Comparison of ENCODE assay signal across 1 cellular context in genomic region chr19:16111909-16112752, GRCh38.
A peak's percentile ranks its signal among the peaks of the same experiment; 100 is the strongest.
TF ChIP-seq lines count a peak whose summit lies in the region.

No MANE protein-coding gene starts in this region.

TF ChIP-seq in K562, 482 proteins besides CTCF, POLR2A, EP300 and RAD21 (continued from another document and continues in another):
- TF ChIP-seq CHD7 (IDR thresholded peaks at IDR 0.05; ENCODE audit: low read depth, low read length): no peak
- no peak for TF ChIP-seq TRIM25 (IDR thresholded peaks at IDR 0.05; ENCODE audit: borderline replicate concordance)
- no peak for TF ChIP-seq MCM2 (IDR thresholded peaks at IDR 0.05; ENCODE audit: low read depth)
- TF ChIP-seq ZNF174 (CRISPR knock-in tag; IDR thresholded peaks at IDR 0.05): no peak
- no peak for TF ChIP-seq ZNF12 (CRISPR knock-in tag; IDR thresholded peaks at IDR 0.05)
- no peak for TF ChIP-seq RBM17 (IDR thresholded peaks at IDR 0.05; ENCODE audit: borderline replicate concordance, low read depth, low read length)
- no peak for TF ChIP-seq ZNF239 (CRISPR knock-in tag; IDR thresholded peaks at IDR 0.05)
- TF ChIP-seq ZFP36 (IDR thresholded peaks at IDR 0.05; ENCODE audit: low read depth, low read length, partially characterized antibody): peak; percentile 22
- 0 out of 2 replicates have a peak, but pooled peaks have one; percentile 46 for TF ChIP-seq KAT7 (CRISPR knock-in tag; IDR thresholded peaks at IDR 0.05; ENCODE audit: borderline replicate concordance)
- no peak for TF ChIP-seq ZNF24 (IDR thresholded peaks at IDR 0.05)
- no peak for TF ChIP-seq ZNF431 (CRISPR knock-in tag; IDR thresholded peaks at IDR 0.05)
- no peak for TF ChIP-seq MYNN (IDR thresholded peaks at IDR 0.05)
- TF ChIP-seq MYNN (CRISPR knock-in tag; IDR thresholded peaks at IDR 0.05): no peak
- no peak for TF ChIP-seq ZNF695 (CRISPR knock-in tag; IDR thresholded peaks at IDR 0.05)
- TF ChIP-seq HNRNPH1 (optimal IDR thresholded peaks at IDR 0.05; ENCODE audit: low read depth, low read length): no peak
- TF ChIP-seq SRSF9 (IDR thresholded peaks at IDR 0.05; ENCODE audit: borderline replicate concordance, low read depth, low read length): no peak
- TF ChIP-seq THRB (CRISPR knock-in tag; conservative IDR thresholded peaks at IDR 0.05): no peak
- no peak for TF ChIP-seq ZNF316 (IDR thresholded peaks at IDR 0.05)
- TF ChIP-seq SP2 (IDR thresholded peaks at IDR 0.05; ENCODE audit: extremely low read depth, low read depth, low read length, poor library complexity, severe bottlenecking): no peak
- TF ChIP-seq EGR1 (conservative IDR thresholded peaks at IDR 0.05): no peak
- TF ChIP-seq ZBTB2 (IDR thresholded peaks at IDR 0.05): no peak
- no peak for TF ChIP-seq CEBPG (CRISPR knock-in tag; IDR thresholded peaks at IDR 0.05)
- no peak for TF ChIP-seq CEBPG (tag; conservative IDR thresholded peaks at IDR 0.05 in 1 of 2, IDR thresholded peaks at IDR 0.05 in 1 of 2)
- no peak for TF ChIP-seq ZNF785 (CRISPR knock-in tag; IDR thresholded peaks at IDR 0.05)
- 0 out of 2 replicates have a peak, but pooled peaks have one; percentile 12 for TF ChIP-seq CREB3L1 (IDR thresholded peaks at IDR 0.05; ENCODE audit: borderline replicate concordance, low read depth)
- no peak for TF ChIP-seq ZNF639 (CRISPR knock-in tag; conservative IDR thresholded peaks at IDR 0.05 in 1 of 2, IDR thresholded peaks at IDR 0.05 in 1 of 2)
- TF ChIP-seq FOS (IDR thresholded peaks at IDR 0.05; ENCODE audit: extremely low read depth, insufficient read length): no peak
- no peak for TF ChIP-seq MYC (IDR thresholded peaks at IDR 0.05; ENCODE audit: low read depth, low read length)
- no peak for TF ChIP-seq MYC (CRISPR knock-in tag; IDR thresholded peaks at IDR 0.05; ENCODE audit: borderline replicate concordance, low read depth)
- TF ChIP-seq HDAC8 (tag; IDR thresholded peaks at IDR 0.05): no peak
- TF ChIP-seq JUNB (CRISPR knock-in tag; conservative IDR thresholded peaks at IDR 0.05): no peak
- TF ChIP-seq DIDO1 (tag; IDR thresholded peaks at IDR 0.05; ENCODE audit: low read depth): no peak
- TF ChIP-seq CGGBP1 (CRISPR knock-in tag; IDR thresholded peaks at IDR 0.05): no peak
- TF ChIP-seq BRF2 (IDR thresholded peaks at IDR 0.05; ENCODE audit: borderline replicate concordance, insufficient read depth, insufficient read length): no peak
- no peak for TF ChIP-seq COPS2 (conservative IDR thresholded peaks at IDR 0.05)
- no peak for TF ChIP-seq ATF1 (CRISPR knock-in tag; IDR thresholded peaks at IDR 0.05)
- TF ChIP-seq ATF1 (tag; IDR thresholded peaks at IDR 0.05): peak; percentile 86
- TF ChIP-seq ZNF133 (CRISPR knock-in tag; IDR thresholded peaks at IDR 0.05): no peak
- TF ChIP-seq PTRF (tag; IDR thresholded peaks at IDR 0.05): no peak
- no peak for TF ChIP-seq GABPB2 (CRISPR knock-in tag; conservative IDR thresholded peaks at IDR 0.05)
